Comparison of ENCODE assay signal across 4 cellular contexts in the genomic region with DNA sequence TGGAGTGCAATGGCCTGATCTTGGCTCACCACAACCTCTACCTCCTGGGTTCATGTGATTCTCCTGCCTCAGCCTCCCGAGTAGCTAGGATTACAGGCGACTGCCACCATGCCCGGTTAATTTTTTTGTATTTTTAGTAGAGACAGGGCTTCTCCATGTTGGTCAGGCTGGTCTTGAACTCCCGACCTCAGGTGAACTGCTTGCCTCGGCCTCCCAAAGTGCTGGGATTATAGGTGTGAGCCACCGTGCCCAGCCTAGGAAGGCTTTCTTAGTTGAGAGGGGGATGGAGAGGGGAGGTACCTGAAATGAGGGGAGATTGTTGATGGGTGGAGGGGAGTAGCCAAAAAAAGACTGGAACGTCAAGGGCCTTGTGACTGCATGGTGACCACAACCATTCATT. TPM values are rescaled to one million over a fixed set of nuclear protein-coding genes. Genes with fewer than 3 reads are reported as not detected.
"Had no signal": no experiment of that assay in that cellular context is flagged by ENCODE, and none has a peak within 500 bp of the region (broad histone marks: within the 10 kb centered on the region; RNA-seq: fewer than 3 reads in every experiment).

No MANE protein-coding gene starts in this region.

RNA-seq across cellular contexts. Expression of gene CLEC18B, which starts 7.4 kb away (rescaled TPM):
- total RNA-seq: activated naive CD4-positive, alpha-beta T cell treated with anti-CD3 and anti-CD28 coated beads for 36 hours; ascending aorta had no signal

RNA-seq across cellular contexts. Expression of gene NPIPB15, which starts 37.8 kb away (rescaled TPM):
- total RNA-seq: activated CD8-positive, alpha-beta memory T cell treated with anti-CD3 and anti-CD28 coated beads, Interleukin-2, amount 10 ng/mL, durations not matched to agents 7 days and 5 days; activated naive CD8-positive, alpha-beta T cell treated with anti-CD3 and anti-CD28 coated beads for 36 hours; ascending aorta had no signal
